Comparison of ENCODE assay signal across 18 cellular contexts in the genomic region with DNA sequence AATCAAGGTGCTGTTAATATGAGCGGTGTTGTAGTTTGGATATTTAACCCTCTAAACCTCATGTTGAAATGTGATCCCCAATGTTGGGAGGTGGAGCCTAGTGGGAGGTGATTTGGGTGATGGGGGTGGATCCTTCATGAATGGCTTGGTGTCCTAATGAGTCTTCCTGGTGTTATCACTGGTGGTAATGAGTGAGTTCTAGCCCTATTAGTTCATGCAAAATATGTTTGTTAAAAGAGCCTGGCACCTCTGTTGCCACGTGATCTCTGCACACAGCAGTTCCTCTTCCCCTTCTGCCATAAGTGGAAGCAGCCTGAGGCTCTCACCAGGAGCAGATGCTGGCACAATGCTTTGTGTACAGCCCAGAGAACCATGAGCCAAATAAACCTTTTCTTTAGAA.
DNase-seq lines count a peak whose midpoint lies in the region; FAIRE-seq and TF ChIP-seq lines count a peak whose summit lies in the region.
"Had no signal": no experiment of that assay in that cellular context is flagged by ENCODE, and none has a peak within 500 bp of the region (broad histone marks: within the 10 kb centered on the region; RNA-seq: fewer than 3 reads in every experiment).

No MANE protein-coding gene starts in this region.

- no peaks in the 10 kb centered on the region for H4K20me1 ChIP-seq in H1 (replicated peaks in 1 of 2; ENCODE audit: control insufficient read depth in 1 of 2, insufficient read depth in 2 of 2, low read length in 2 of 2)

- CTCF ChIA-PET in H1 (lab: Charles Lee; ENCODE audit: partially characterized antibody), result interaction anchor here (0.6 to 2.9 kb wide), 2 partner anchors 9 to 327 kb away, joined by 3 to 6 read pairs; no protein-coding TSS in a partner anchor

- H3K9me3 ChIP-seq in H1 (ENCODE audit: insufficient read depth in 2 of 2, low read depth in 1 of 2, low read length in 1 of 2) (0 out of 4 replicates have a peak, but pooled peaks cover 0 to 4% of the 10 kb centered on the region in 2 experiments), neutrophil (no peaks in the 10 kb centered on the region)

- H2BK120ac ChIP-seq in H1 (replicated peaks; ENCODE audit: low read depth, low read length), result no peak overlapping the region

- H4K5ac ChIP-seq in H1 (ENCODE audit: insufficient read length, low read depth, low read length), result no peak overlapping the region

- H3K27me3 ChIP-seq in H1 (replicated peaks in 1 of 4; ENCODE audit: control insufficient read depth in 3 of 4, extremely low read depth in 1 of 4, insufficient read depth in 3 of 4, low read length in 3 of 4) (no peaks in the 10 kb centered on the region), neutrophil (no peaks in the 10 kb centered on the region)

- TF ChIP-seq POLR2A in GM12891 (IDR thresholded peaks at IDR 0.05; ENCODE audit: low read depth, low read length) (no peak), NB4 (IDR thresholded peaks at IDR 0.05; ENCODE audit: extremely low read depth, insufficient read length) (no peak), H1 (IDR thresholded peaks at IDR 0.05; ENCODE audit: control extremely low read depth in 1 of 2, low read depth in 2 of 2, low read length in 2 of 2) (no peak)

- no peak for DNase-seq in GM12891 (ENCODE audit: insufficient read length, low spot score)
- DNase-seq in NB4 (ENCODE audit: low read depth), result peak; percentile 8
- no peak for DNase-seq in H1 (ENCODE audit: low read depth in 1 of 2, low spot score in 2 of 2)
- no peak for DNase-seq in NCI-H2196 (lab: John Stamatoyannopoulos, UW; ENCODE audit: unreplicated experiment)
- no peak for DNase-seq in ureter (ENCODE audit: low spot score)
- DNase-seq in activated naive CD4-positive, alpha-beta T cell treated with Interleukin-2 at 50 U/mL for 16 hours, result no peak
- no peak for DNase-seq in activated CD4-positive, alpha-beta T cell treated with anti-CD3 and anti-CD28 coated beads, Interleukin-2, amount 50 U/mL, for 1 hour
- DNase-seq: activated CD8-positive, alpha-beta memory T cell treated with anti-CD3 and anti-CD28 coated beads for 24 hours; activated naive CD8-positive, alpha-beta T cell treated with anti-CD3 and anti-CD28 coated beads, Interleukin-2, amount 50 U/mL, for 24 hours; DND-41; effector CD4-positive, alpha-beta T cell; midbrain; NCI-H1930; right cardiac atrium; Right ventricle myocardium superior; stimulated activated naive CD4-positive, alpha-beta T cell had no signal

- H3K4me1 ChIP-seq in H1 (replicated peaks in 1 of 4; ENCODE audit: control insufficient read depth in 3 of 4, insufficient read depth in 4 of 4, low read length in 3 of 4) (peaks cover 0 to 28% (median 23%) of the 10 kb centered on the region in 4 experiments; a peak in 6 of 7 replicates), neutrophil (ENCODE audit: control insufficient read depth in 1 of 2, insufficient read depth in 1 of 2, low read depth in 1 of 2, low read length in 1 of 2) (peaks cover 9 to 11% of the 10 kb centered on the region in 2 experiments)

- no peak overlapping the region for H2AK5ac ChIP-seq in H1 (ENCODE audit: low read depth, low read length)

- H2BK15ac ChIP-seq in H1 (ENCODE audit: low read length), result no peak overlapping the region

- no peak overlapping the region for H4K91ac ChIP-seq in H1 (replicated peaks; ENCODE audit: insufficient read length, low read length)

- H3K27ac ChIP-seq in H1 (ENCODE audit: low read depth, low read length), result no peak overlapping the region
- H3K27ac ChIP-seq in neutrophil, result peak overlapping the region; percentile 16
- H3K27ac ChIP-seq: GM23248 had no signal

- peaks cover 1% of the 10 kb centered on the region for H3K23me2 ChIP-seq in H1 (ENCODE audit: low read depth, low read length)

- FAIRE-seq in GM12891 (lab: Jason Lieb, UNC) (no peak), H1 (lab: Jason Lieb, UNC) (peak; percentile 78)

- no peak overlapping the region for H2BK12ac ChIP-seq in H1 (ENCODE audit: low read depth, low read length)

- peak overlapping the region; percentile 43 to 59 for H3K4me2 ChIP-seq in H1 (ENCODE audit: insufficient read depth in 1 of 2, low read depth in 2 of 2, low read length in 2 of 2)

- no peak overlapping the region for H3K14ac ChIP-seq in H1 (ENCODE audit: insufficient read length)

- peaks cover 8% of the 10 kb centered on the region; the same call in 1 of the 2 replicates for H3K79me1 ChIP-seq in H1 (ENCODE audit: low read depth, low read length)

- TF ChIP-seq CTCF in NB4 (IDR thresholded peaks at IDR 0.05; ENCODE audit: low read depth, low read length) (no peak), H1 (IDR thresholded peaks at IDR 0.05; ENCODE audit: control extremely low read depth in 1 of 3, insufficient read depth in 1 of 3, low read depth in 1 of 3, low read length in 3 of 3) (no peak), neutrophil (IDR thresholded peaks at IDR 0.05) (no peak)

- H3K18ac ChIP-seq in H1 (ENCODE audit: extremely low read depth, low read length), result peak overlapping the region; percentile 35; the same call in 1 of the 2 replicates

- no peak overlapping the region for H3K9ac ChIP-seq in H1 (replicated peaks in 1 of 4; ENCODE audit: extremely low read depth in 1 of 4, low read depth in 3 of 4, low read length in 3 of 4)
- H3K9ac ChIP-seq: GM23248 had no signal

- POLR2A ChIA-PET in H1 (lab: Charles Lee; ENCODE audit: partially characterized antibody), result interaction anchor here (1.0 kb wide), 1 partner anchor 10 kb away, joined by 4 read pairs; no protein-coding TSS in a partner anchor

- H2BK20ac ChIP-seq in H1 (ENCODE audit: low read length), result no peak overlapping the region

- no peak overlapping the region for H4K8ac ChIP-seq in H1 (ENCODE audit: extremely low read depth, insufficient read depth, low read length)

- WGBS in H1 (ENCODE audit: extremely low coverage in 1 of 2, insufficient coverage in 1 of 2, insufficient read length in 1 of 2, insufficient replicate concordance in 2 of 2, low coverage in 1 of 2, low lambda C conversion rate in 2 of 2, missing lambda C conversion rate in 1 of 2), 2 experiments, result 15% methylated on average over 2 of the region's 2 CpGs; no CpG with 5 or more reads in 1 of the 2 experiments

- H3K56ac ChIP-seq in H1 (replicated peaks; ENCODE audit: insufficient read length, low read depth, low read length), result no peak overlapping the region

- no peak overlapping the region for H2AFZ ChIP-seq in H1 (ENCODE audit: low read length)
- H2AFZ ChIP-seq: GM23248 had no signal

- H2BK5ac ChIP-seq in H1 (ENCODE audit: low read depth, low read length), result peak overlapping the region; percentile 20; the same call in 1 of the 2 replicates

- no peak overlapping the region for H3K23ac ChIP-seq in H1 (ENCODE audit: insufficient read length)

- no peak overlapping the region for H3K4me3 ChIP-seq in NB4 (ENCODE audit: low read depth, low read length)
- peak overlapping the region in 1 of 4 experiments; percentile 40; a peak in 2 of 8 replicates for H3K4me3 ChIP-seq in H1 (ENCODE audit: extremely low read depth in 1 of 4, insufficient read depth in 2 of 4, low read depth in 3 of 4, low read length in 4 of 4)
- no peak overlapping the region for H3K4me3 ChIP-seq in neutrophil (ENCODE audit: low read depth in 1 of 2, low read length in 1 of 2)
- H3K4me3 ChIP-seq: GM23248 had no signal

- TF ChIP-seq EP300 in H1 (IDR thresholded peaks at IDR 0.05; ENCODE audit: borderline replicate concordance in 1 of 2, low read depth in 2 of 2, low read length in 2 of 2), result no peak

- no peak overlapping the region for H3K4ac ChIP-seq in H1 (replicated peaks; ENCODE audit: insufficient read length, low read depth, low read length)

- no peak for TF ChIP-seq RAD21 in H1 (IDR thresholded peaks at IDR 0.05 in 1 of 2, conservative IDR thresholded peaks at IDR 0.05 in 1 of 2; ENCODE audit: low read depth in 2 of 2, low read length in 2 of 2)

- H3K36me3 ChIP-seq in H1 (ENCODE audit: control insufficient read depth in 2 of 4, insufficient read depth in 4 of 4, low read length in 3 of 4) (no peaks in the 10 kb centered on the region), neutrophil (no peaks in the 10 kb centered on the region)

- peaks cover 0 to 86% of the 10 kb centered on the region in 2 experiments; a peak in 2 of 4 replicates for H3K79me2 ChIP-seq in H1 (ENCODE audit: control insufficient read depth in 1 of 2, insufficient read depth in 2 of 2, low read length in 2 of 2)

TF ChIP-seq in GM12891, 5 proteins besides CTCF, POLR2A, EP300 and RAD21:
- TF ChIP-seq POU2F2 (IDR thresholded peaks at IDR 0.05; ENCODE audit: low read depth, low read length), result no peak
- no peak for TF ChIP-seq TAF1 (IDR thresholded peaks at IDR 0.05; ENCODE audit: low read depth, low read length)
- no peak for TF ChIP-seq PAX5 (IDR thresholded peaks at IDR 0.05; ENCODE audit: insufficient read depth, low read length, severe bottlenecking)
- no peak for TF ChIP-seq POLR2AphosphoS5 (IDR thresholded peaks at IDR 0.05; ENCODE audit: low read depth, low read length)
- TF ChIP-seq SPI1 (IDR thresholded peaks at IDR 0.05; ENCODE audit: low read depth, low read length), result peak; percentile 26; the same call in 1 of the 2 replicates
TF ChIP-seq in GM12891: peak in this region for 1.

TF ChIP-seq in H1, 55 proteins besides CTCF, POLR2A, EP300 and RAD21:
- no peak for TF ChIP-seq SAP30 (IDR thresholded peaks at IDR 0.05; ENCODE audit: insufficient read depth, insufficient replicate concordance, low read length)
- TF ChIP-seq, protein P1, sequence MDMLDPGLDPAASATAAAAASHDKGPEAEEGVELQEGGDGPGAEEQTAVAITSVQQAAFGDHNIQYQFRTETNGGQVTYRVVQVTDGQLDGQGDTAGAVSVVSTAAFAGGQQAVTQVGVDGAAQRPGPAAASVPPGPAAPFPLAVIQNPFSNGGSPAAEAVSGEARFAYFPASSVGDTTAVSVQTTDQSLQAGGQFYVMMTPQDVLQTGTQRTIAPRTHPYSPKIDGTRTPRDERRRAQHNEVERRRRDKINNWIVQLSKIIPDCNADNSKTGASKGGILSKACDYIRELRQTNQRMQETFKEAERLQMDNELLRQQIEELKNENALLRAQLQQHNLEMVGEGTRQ (IDR thresholded peaks at IDR 0.05; ENCODE audit: low read length), result peak; percentile 3; the same call in 1 of the 2 replicates
